In the genomic region with DNA sequence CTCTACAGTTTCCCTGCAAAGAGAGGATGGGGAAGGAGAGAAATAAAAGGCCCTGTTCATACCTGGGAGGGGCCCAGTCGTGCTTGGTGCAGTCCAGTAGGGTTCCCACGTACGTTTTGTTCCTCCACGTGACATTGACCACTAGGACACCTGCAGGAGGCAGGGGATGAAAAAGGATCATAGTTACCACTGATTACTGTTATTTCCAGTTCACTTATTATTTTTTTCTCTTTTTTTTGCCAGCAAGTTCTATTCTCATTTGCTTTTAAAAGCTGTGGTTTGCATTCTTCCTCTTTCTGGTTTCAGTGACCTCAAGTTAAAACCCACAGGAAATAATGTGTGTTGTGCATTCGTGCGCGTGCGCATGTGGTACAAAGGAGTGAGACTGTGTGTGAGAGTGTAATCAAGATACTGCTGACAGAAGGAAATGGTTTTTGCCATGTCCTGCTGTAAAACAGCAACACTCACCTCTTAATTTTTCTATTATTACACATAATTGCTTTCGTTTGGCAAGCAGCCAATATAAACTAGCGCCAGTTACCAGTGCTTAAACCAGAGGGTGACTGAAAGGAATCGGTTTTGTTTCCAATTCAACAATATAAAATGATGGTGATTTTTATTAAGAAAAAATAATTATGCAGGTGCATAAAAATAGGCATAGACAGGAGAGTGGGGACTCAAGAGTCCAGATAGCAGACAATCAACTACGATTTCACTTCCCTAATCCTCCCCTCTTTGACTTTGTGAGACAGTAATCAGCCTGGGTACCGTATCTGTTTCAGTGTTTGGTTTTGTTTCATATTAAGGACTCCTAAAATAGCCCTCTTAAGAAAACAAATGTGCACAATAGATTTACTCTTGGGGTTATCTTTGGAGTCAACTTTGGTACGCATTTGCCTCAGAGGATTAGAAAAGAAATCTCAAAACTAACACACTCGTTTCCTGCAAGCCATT, we compare ENCODE assay signal across 1 cellular context.
TF ChIP-seq lines count a peak whose summit lies in the region.

No MANE protein-coding gene starts in this region.

TF ChIP-seq in HEK293, 187 proteins besides CTCF, POLR2A, EP300 and RAD21 (continued from another document and continues in another):
- TF ChIP-seq, protein P1, sequence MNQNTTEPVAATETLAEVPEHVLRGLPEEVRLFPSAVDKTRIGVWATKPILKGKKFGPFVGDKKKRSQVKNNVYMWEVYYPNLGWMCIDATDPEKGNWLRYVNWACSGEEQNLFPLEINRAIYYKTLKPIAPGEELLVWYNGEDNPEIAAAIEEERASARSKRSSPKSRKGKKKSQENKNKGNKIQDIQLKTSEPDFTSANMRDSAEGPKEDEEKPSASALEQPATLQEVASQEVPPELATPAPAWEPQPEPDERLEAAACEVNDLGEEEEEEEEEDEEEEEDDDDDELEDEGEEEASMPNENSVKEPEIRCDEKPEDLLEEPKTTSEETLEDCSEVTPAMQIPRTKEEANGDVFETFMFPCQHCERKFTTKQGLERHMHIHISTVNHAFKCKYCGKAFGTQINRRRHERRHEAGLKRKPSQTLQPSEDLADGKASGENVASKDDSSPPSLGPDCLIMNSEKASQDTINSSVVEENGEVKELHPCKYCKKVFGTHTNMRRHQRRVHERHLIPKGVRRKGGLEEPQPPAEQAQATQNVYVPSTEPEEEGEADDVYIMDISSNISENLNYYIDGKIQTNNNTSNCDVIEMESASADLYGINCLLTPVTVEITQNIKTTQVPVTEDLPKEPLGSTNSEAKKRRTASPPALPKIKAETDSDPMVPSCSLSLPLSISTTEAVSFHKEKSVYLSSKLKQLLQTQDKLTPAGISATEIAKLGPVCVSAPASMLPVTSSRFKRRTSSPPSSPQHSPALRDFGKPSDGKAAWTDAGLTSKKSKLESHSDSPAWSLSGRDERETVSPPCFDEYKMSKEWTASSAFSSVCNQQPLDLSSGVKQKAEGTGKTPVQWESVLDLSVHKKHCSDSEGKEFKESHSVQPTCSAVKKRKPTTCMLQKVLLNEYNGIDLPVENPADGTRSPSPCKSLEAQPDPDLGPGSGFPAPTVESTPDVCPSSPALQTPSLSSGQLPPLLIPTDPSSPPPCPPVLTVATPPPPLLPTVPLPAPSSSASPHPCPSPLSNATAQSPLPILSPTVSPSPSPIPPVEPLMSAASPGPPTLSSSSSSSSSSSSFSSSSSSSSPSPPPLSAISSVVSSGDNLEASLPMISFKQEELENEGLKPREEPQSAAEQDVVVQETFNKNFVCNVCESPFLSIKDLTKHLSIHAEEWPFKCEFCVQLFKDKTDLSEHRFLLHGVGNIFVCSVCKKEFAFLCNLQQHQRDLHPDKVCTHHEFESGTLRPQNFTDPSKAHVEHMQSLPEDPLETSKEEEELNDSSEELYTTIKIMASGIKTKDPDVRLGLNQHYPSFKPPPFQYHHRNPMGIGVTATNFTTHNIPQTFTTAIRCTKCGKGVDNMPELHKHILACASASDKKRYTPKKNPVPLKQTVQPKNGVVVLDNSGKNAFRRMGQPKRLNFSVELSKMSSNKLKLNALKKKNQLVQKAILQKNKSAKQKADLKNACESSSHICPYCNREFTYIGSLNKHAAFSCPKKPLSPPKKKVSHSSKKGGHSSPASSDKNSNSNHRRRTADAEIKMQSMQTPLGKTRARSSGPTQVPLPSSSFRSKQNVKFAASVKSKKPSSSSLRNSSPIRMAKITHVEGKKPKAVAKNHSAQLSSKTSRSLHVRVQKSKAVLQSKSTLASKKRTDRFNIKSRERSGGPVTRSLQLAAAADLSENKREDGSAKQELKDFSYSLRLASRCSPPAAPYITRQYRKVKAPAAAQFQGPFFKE (tag by site-specific recombination; IDR thresholded peaks at IDR 0.05; ENCODE audit: borderline replicate concordance): no peak
- no peak for TF ChIP-seq ZNF416 (tag by site-specific recombination; IDR thresholded peaks at IDR 0.05)
- TF ChIP-seq, protein P2, sequence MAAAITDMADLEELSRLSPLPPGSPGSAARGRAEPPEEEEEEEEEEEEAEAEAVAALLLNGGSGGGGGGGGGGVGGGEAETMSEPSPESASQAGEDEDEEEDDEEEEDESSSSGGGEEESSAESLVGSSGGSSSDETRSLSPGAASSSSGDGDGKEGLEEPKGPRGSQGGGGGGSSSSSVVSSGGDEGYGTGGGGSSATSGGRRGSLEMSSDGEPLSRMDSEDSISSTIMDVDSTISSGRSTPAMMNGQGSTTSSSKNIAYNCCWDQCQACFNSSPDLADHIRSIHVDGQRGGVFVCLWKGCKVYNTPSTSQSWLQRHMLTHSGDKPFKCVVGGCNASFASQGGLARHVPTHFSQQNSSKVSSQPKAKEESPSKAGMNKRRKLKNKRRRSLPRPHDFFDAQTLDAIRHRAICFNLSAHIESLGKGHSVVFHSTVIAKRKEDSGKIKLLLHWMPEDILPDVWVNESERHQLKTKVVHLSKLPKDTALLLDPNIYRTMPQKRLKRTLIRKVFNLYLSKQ (tag by site-specific recombination; IDR thresholded peaks at IDR 0.05; ENCODE audit: borderline replicate concordance): no peak
- no peak for TF ChIP-seq ZNF776 (tag by site-specific recombination; IDR thresholded peaks at IDR 0.05; ENCODE audit: borderline replicate concordance)
- no peak for TF ChIP-seq GLI4 (tag by site-specific recombination; IDR thresholded peaks at IDR 0.05)
- TF ChIP-seq ZNF768 (tag by site-specific recombination; IDR thresholded peaks at IDR 0.05): no peak
- TF ChIP-seq ZNF114 (tag by site-specific recombination; IDR thresholded peaks at IDR 0.05): no peak
- peak; percentile 95 for TF ChIP-seq ZNF184 (tag by site-specific recombination; IDR thresholded peaks at IDR 0.05)
- peak; percentile 15; the same call in 1 of the 2 replicates for TF ChIP-seq ZNF664 (tag by site-specific recombination; IDR thresholded peaks at IDR 0.05)
- TF ChIP-seq ZNF155 (tag by site-specific recombination; IDR thresholded peaks at IDR 0.05): no peak
- TF ChIP-seq, protein P3, sequence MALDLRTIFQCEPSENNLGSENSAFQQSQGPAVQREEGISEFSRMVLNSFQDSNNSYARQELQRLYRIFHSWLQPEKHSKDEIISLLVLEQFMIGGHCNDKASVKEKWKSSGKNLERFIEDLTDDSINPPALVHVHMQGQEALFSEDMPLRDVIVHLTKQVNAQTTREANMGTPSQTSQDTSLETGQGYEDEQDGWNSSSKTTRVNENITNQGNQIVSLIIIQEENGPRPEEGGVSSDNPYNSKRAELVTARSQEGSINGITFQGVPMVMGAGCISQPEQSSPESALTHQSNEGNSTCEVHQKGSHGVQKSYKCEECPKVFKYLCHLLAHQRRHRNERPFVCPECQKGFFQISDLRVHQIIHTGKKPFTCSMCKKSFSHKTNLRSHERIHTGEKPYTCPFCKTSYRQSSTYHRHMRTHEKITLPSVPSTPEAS (tag by site-specific recombination; IDR thresholded peaks at IDR 0.05): 0 out of 2 replicates have a peak, but pooled peaks have one; percentile 25
- TF ChIP-seq WT1 (tag by site-specific recombination; IDR thresholded peaks at IDR 0.05): peak; percentile 97
- TF ChIP-seq ZNF654 (tag by site-specific recombination; IDR thresholded peaks at IDR 0.05; ENCODE audit: low read depth): no peak
- no peak for TF ChIP-seq ZNF658 (tag by site-specific recombination; IDR thresholded peaks at IDR 0.05)
- TF ChIP-seq, protein P4, sequence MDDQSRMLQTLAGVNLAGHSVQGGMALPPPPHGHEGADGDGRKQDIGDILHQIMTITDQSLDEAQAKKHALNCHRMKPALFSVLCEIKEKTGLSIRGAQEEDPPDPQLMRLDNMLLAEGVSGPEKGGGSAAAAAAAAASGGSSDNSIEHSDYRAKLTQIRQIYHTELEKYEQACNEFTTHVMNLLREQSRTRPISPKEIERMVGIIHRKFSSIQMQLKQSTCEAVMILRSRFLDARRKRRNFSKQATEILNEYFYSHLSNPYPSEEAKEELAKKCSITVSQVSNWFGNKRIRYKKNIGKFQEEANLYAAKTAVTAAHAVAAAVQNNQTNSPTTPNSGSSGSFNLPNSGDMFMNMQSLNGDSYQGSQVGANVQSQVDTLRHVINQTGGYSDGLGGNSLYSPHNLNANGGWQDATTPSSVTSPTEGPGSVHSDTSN (CRISPR knock-in tag; IDR thresholded peaks at IDR 0.05): no peak
- TF ChIP-seq ZNF2 (tag by site-specific recombination; IDR thresholded peaks at IDR 0.05): peak; percentile 42; the same call in 1 of the 2 replicates
- no peak for TF ChIP-seq SETDB1 (IDR thresholded peaks at IDR 0.05; ENCODE audit: insufficient read length, low read length)
- TF ChIP-seq SP7 (tag by site-specific recombination; IDR thresholded peaks at IDR 0.05): peak; percentile 93
- TF ChIP-seq ZNF23 (tag by site-specific recombination; IDR thresholded peaks at IDR 0.05; ENCODE audit: borderline replicate concordance): no peak
- TF ChIP-seq ZNF146 (tag by site-specific recombination; IDR thresholded peaks at IDR 0.05): no peak
- TF ChIP-seq ZNF521 (tag by site-specific recombination; IDR thresholded peaks at IDR 0.05): no peak
- no peak for TF ChIP-seq ZNF140 (tag by site-specific recombination; IDR thresholded peaks at IDR 0.05)
- TF ChIP-seq, protein P5, sequence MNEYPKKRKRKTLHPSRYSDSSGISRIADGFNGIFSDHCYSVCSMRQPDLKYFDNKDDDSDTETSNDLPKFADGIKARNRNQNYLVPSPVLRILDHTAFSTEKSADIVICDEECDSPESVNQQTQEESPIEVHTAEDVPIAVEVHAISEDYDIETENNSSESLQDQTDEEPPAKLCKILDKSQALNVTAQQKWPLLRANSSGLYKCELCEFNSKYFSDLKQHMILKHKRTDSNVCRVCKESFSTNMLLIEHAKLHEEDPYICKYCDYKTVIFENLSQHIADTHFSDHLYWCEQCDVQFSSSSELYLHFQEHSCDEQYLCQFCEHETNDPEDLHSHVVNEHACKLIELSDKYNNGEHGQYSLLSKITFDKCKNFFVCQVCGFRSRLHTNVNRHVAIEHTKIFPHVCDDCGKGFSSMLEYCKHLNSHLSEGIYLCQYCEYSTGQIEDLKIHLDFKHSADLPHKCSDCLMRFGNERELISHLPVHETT (tag by site-specific recombination; IDR thresholded peaks at IDR 0.05): 0 out of 2 replicates have a peak, but pooled peaks have one; percentile 46
- TF ChIP-seq, protein P6, sequence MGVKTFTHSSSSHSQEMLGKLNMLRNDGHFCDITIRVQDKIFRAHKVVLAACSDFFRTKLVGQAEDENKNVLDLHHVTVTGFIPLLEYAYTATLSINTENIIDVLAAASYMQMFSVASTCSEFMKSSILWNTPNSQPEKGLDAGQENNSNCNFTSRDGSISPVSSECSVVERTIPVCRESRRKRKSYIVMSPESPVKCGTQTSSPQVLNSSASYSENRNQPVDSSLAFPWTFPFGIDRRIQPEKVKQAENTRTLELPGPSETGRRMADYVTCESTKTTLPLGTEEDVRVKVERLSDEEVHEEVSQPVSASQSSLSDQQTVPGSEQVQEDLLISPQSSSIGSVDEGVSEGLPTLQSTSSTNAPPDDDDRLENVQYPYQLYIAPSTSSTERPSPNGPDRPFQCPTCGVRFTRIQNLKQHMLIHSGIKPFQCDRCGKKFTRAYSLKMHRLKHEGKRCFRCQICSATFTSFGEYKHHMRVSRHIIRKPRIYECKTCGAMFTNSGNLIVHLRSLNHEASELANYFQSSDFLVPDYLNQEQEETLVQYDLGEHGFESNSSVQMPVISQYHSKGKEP (tag by site-specific recombination; IDR thresholded peaks at IDR 0.05): peak; percentile 95
- TF ChIP-seq, protein P7, sequence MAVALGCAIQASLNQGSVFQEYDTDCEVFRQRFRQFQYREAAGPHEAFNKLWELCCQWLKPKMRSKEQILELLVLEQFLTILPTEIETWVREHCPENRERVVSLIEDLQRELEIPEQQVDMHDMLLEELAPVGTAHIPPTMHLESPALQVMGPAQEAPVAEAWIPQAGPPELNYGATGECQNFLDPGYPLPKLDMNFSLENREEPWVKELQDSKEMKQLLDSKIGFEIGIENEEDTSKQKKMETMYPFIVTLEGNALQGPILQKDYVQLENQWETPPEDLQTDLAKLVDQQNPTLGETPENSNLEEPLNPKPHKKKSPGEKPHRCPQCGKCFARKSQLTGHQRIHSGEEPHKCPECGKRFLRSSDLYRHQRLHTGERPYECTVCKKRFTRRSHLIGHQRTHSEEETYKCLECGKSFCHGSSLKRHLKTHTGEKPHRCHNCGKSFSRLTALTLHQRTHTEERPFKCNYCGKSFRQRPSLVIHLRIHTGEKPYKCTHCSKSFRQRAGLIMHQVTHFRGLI (tag by site-specific recombination; IDR thresholded peaks at IDR 0.05): no peak
- no peak for TF ChIP-seq ZNF266 (tag by site-specific recombination; IDR thresholded peaks at IDR 0.05; ENCODE audit: low read depth)
- TF ChIP-seq HOXD13 (CRISPR knock-in tag; IDR thresholded peaks at IDR 0.05; ENCODE audit: borderline replicate concordance): no peak
- TF ChIP-seq ZNF19 (tag by site-specific recombination; IDR thresholded peaks at IDR 0.05; ENCODE audit: low read depth): no peak
- TF ChIP-seq PRDM1 (tag by site-specific recombination; IDR thresholded peaks at IDR 0.05): no peak; the same call in 1 of the 2 replicates
- TF ChIP-seq, protein P8, sequence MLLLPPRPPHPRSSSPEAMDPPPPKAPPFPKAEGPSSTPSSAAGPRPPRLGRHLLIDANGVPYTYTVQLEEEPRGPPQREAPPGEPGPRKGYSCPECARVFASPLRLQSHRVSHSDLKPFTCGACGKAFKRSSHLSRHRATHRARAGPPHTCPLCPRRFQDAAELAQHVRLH (tag by site-specific recombination; IDR thresholded peaks at IDR 0.05): peak; percentile 62
- no peak for TF ChIP-seq ZNF211 (tag by site-specific recombination; IDR thresholded peaks at IDR 0.05; ENCODE audit: low read depth)
- TF ChIP-seq, protein P9, sequence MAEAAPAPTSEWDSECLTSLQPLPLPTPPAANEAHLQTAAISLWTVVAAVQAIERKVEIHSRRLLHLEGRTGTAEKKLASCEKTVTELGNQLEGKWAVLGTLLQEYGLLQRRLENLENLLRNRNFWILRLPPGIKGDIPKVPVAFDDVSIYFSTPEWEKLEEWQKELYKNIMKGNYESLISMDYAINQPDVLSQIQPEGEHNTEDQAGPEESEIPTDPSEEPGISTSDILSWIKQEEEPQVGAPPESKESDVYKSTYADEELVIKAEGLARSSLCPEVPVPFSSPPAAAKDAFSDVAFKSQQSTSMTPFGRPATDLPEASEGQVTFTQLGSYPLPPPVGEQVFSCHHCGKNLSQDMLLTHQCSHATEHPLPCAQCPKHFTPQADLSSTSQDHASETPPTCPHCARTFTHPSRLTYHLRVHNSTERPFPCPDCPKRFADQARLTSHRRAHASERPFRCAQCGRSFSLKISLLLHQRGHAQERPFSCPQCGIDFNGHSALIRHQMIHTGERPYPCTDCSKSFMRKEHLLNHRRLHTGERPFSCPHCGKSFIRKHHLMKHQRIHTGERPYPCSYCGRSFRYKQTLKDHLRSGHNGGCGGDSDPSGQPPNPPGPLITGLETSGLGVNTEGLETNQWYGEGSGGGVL (tag by site-specific recombination; IDR thresholded peaks at IDR 0.05): peak; percentile 22; the same call in 1 of the 2 replicates
- no peak for TF ChIP-seq KLF1 (tag by site-specific recombination; IDR thresholded peaks at IDR 0.05)
- TF ChIP-seq ZNF558 (tag by site-specific recombination; IDR thresholded peaks at IDR 0.05): peak; percentile 62; the same call in 1 of the 2 replicates
- no peak for TF ChIP-seq ZNF529 (tag by site-specific recombination; IDR thresholded peaks at IDR 0.05; ENCODE audit: insufficient replicate concordance)
- 0 out of 2 replicates have a peak, but pooled peaks have one; percentile 32 for TF ChIP-seq BCL11A (tag by site-specific recombination; IDR thresholded peaks at IDR 0.05; ENCODE audit: low read depth)
- TF ChIP-seq, protein P10, sequence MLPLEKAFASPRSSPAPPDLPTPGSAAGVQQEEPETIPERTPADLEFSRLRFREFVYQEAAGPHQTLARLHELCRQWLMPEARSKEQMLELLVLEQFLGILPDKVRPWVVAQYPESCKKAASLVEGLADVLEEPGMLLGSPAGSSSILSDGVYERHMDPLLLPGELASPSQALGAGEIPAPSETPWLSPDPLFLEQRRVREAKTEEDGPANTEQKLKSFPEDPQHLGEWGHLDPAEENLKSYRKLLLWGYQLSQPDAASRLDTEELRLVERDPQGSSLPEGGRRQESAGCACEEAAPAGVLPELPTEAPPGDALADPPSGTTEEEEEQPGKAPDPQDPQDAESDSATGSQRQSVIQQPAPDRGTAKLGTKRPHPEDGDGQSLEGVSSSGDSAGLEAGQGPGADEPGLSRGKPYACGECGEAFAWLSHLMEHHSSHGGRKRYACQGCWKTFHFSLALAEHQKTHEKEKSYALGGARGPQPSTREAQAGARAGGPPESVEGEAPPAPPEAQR (tag by site-specific recombination; IDR thresholded peaks at IDR 0.05): 0 out of 2 replicates have a peak, but pooled peaks have one; percentile 19
